Comparison of ENCODE assay signal across 10 cellular contexts in the genomic region with DNA sequence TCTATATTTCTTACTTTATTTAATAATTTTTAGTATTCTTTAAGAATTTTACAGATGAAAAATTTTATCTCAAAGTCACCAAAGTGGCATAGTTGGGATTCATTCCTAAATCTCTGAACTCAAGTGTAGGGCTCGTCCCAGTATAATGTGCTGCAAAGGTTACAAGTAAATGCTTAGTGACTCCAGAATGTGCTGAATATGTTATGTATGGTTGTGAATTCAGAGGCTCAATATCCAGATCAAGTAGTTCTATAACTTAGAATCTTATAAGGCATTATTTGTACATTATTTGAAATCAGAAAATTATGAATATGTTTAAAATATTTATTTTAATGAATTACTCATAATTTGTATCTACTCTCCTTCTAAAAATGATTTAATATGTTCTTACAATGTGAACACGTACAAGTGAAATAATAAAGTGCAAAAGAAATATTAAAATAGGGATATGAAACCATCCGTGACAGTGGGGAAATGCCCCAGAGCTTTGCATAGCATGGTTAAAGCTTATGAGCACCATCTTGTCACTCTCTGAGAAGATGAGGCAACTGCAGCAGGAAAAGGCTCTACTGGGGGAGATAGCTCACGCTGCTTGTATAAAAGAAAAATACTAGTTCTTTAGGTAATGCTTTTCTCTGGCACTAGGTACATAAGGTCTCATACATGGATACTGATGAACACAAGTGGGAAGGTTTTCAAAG.
A peak's percentile ranks its signal among the peaks of the same experiment; 100 is the strongest.
DNase-seq lines count a peak whose midpoint lies in the region; ATAC-seq, FAIRE-seq and TF ChIP-seq lines count a peak whose summit lies in the region.
"Had no signal": no experiment of that assay in that cellular context is flagged by ENCODE, and none has a peak within 500 bp of the region (broad histone marks: within the 10 kb centered on the region; RNA-seq: fewer than 3 reads in every experiment).

No MANE protein-coding gene starts in this region.

- no peak overlapping the region for H3K4me3 Mint-ChIP-seq in naive thymus-derived CD4-positive, alpha-beta T cell

- peaks cover 0 to 2% (median 0%) of the 10 kb centered on the region in 7 donors for H3K4me1 Mint-ChIP-seq in naive thymus-derived CD4-positive, alpha-beta T cell

- TF ChIP-seq EP300 in upper lobe of left lung (IDR thresholded peaks at IDR 0.05) = no peak

- peaks cover 0 to 4% (median 0%) of the 10 kb centered on the region in 5 donors for H3K27me3 Mint-ChIP-seq in naive thymus-derived CD4-positive, alpha-beta T cell

- no peak overlapping the region for H3K9ac ChIP-seq in kidney (ENCODE audit: low read length in 2 of 2)

- no peaks in the 10 kb centered on the region for H3K27me3 ChIP-seq in naive thymus-derived CD4-positive, alpha-beta T cell (ENCODE audit: control insufficient read depth in 2 of 2, insufficient read depth in 2 of 2, low read length in 2 of 2)
- no peaks in the 10 kb centered on the region for H3K27me3 ChIP-seq in upper lobe of left lung
- no peaks in the 10 kb centered on the region for H3K27me3 ChIP-seq in foreskin keratinocyte

- intact Hi-C loops in naive thymus-derived CD4-positive, alpha-beta T cell (cut with micrococcal nuclease) = no loop called here
- intact Hi-C loops in kidney (cut with DNase I) = no loop called here

- peaks cover 0 to 9% (median 0%) of the 10 kb centered on the region in 5 donors for H3K36me3 Mint-ChIP-seq in naive thymus-derived CD4-positive, alpha-beta T cell

- no peaks in the 10 kb centered on the region for H3K4me1 ChIP-seq in naive thymus-derived CD4-positive, alpha-beta T cell (ENCODE audit: control insufficient read depth in 2 of 2, insufficient read depth in 2 of 2, low read length in 2 of 2)
- H3K4me1 ChIP-seq in upper lobe of left lung = no peaks in the 10 kb centered on the region
- no peaks in the 10 kb centered on the region for H3K4me1 ChIP-seq in foreskin keratinocyte
- peaks cover 2 to 3% of the 10 kb centered on the region in 2 donors for H3K4me1 ChIP-seq in kidney (ENCODE audit: control insufficient read depth in 1 of 2, insufficient read depth in 1 of 2, low read depth in 1 of 2, low read length in 2 of 2)

- WGBS in upper lobe of left lung, 2 donors = 86% methylated on average over 4 of the region's 4 CpGs

- no peaks in the 10 kb centered on the region for H3K9me3 Mint-ChIP-seq in naive thymus-derived CD4-positive, alpha-beta T cell

- no peak overlapping the region for H3K27ac ChIP-seq in naive thymus-derived CD4-positive, alpha-beta T cell (ENCODE audit: low read depth, low read length)
- no peak overlapping the region for H3K27ac ChIP-seq in upper lobe of left lung
- no peak overlapping the region for H3K27ac ChIP-seq in foreskin keratinocyte
- H3K27ac ChIP-seq in kidney (ENCODE audit: low read depth in 2 of 2, low read length in 2 of 2) = no peak overlapping the region

- H3K4me3 ChIP-seq in naive thymus-derived CD4-positive, alpha-beta T cell (ENCODE audit: low read length) = no peak overlapping the region
- H3K4me3 ChIP-seq in upper lobe of left lung = no peak overlapping the region
- H3K4me3 ChIP-seq in kidney (ENCODE audit: low read length in 2 of 2) = no peak overlapping the region

- TF ChIP-seq POLR2A in upper lobe of left lung (IDR thresholded peaks at IDR 0.05) = no peak

- CTCF ChIA-PET in naive thymus-derived CD4-positive, alpha-beta T cell (lab: Charles Lee) = no interaction called here

- ATAC-seq in GM18867 (IDR thresholded peaks at IDR 0.05; ENCODE audit: unreplicated experiment) (peak; percentile 75), HG02642 (IDR thresholded peaks at IDR 0.05; ENCODE audit: poor library complexity, unreplicated experiment) (peak; percentile 73), HG03521 (IDR thresholded peaks at IDR 0.05; ENCODE audit: unreplicated experiment) (peak; percentile 79), upper lobe of left lung (ENCODE audit: low FRiP score in 2 of 2) (no peak), foreskin keratinocyte (no peak)
- peak; percentile 54 for ATAC-seq in naive thymus-derived CD4-positive, alpha-beta T cell

- FAIRE-seq in kidney (lab: Jason Lieb, UNC) = no peak

- no peaks in the 10 kb centered on the region for H3K36me3 ChIP-seq in naive thymus-derived CD4-positive, alpha-beta T cell (ENCODE audit: control insufficient read depth in 2 of 3, insufficient read depth in 3 of 3, low read length in 3 of 3)
- H3K36me3 ChIP-seq in upper lobe of left lung (no peaks in the 10 kb centered on the region), kidney (ENCODE audit: control insufficient read depth in 1 of 2, insufficient read depth in 2 of 2, low read length in 2 of 2) (no peaks in the 10 kb centered on the region)

- DNase-seq in naive thymus-derived CD4-positive, alpha-beta T cell = no peak
- DNase-seq in upper lobe of left lung = no peak
- DNase-seq in DMS79 (lab: John Stamatoyannopoulos, UW) = no peak
- DNase-seq in foreskin keratinocyte = no peak
- no peak for DNase-seq in kidney
- DNase-seq: NCI-H524; stimulated activated CD4-positive, alpha-beta T cell treated with anti-CD3 and anti-CD28 coated beads, Interleukin-4, amount 100 ng/mL, for 4 hours had no signal

- no peaks in the 10 kb centered on the region for H3K9me3 ChIP-seq in naive thymus-derived CD4-positive, alpha-beta T cell (ENCODE audit: control insufficient read depth in 2 of 3, low read length in 3 of 3)
- H3K9me3 ChIP-seq in upper lobe of left lung (no peaks in the 10 kb centered on the region), kidney (ENCODE audit: control insufficient read depth in 1 of 2, low read length in 2 of 2) (no peaks in the 10 kb centered on the region)

- POLR2A ChIA-PET in naive thymus-derived CD4-positive, alpha-beta T cell (lab: Charles Lee) = no interaction called here

- TF ChIP-seq CTCF in upper lobe of left lung (IDR thresholded peaks at IDR 0.05) (no peak), foreskin keratinocyte (conservative IDR thresholded peaks at IDR 0.05) (no peak), kidney (IDR thresholded peaks at IDR 0.05; ENCODE audit: borderline replicate concordance, extremely low read depth, insufficient read depth) (no peak)

- H3K27ac Mint-ChIP-seq in naive thymus-derived CD4-positive, alpha-beta T cell = no peak overlapping the region

Comparison
In these comparisons a context has a peak if more than half of its experiments do, and no peak if none do; other contexts are left out.
1. ATAC-seq: peak in GM18867 (single experiment), HG02642 (single experiment), HG03521 (single experiment) and naive thymus-derived CD4-positive, alpha-beta T cell (single experiment); none in upper lobe of left lung (0 of 2) and foreskin keratinocyte (single experiment).